Comparison of ENCODE assay signal across 7 cellular contexts in the genomic region with DNA sequence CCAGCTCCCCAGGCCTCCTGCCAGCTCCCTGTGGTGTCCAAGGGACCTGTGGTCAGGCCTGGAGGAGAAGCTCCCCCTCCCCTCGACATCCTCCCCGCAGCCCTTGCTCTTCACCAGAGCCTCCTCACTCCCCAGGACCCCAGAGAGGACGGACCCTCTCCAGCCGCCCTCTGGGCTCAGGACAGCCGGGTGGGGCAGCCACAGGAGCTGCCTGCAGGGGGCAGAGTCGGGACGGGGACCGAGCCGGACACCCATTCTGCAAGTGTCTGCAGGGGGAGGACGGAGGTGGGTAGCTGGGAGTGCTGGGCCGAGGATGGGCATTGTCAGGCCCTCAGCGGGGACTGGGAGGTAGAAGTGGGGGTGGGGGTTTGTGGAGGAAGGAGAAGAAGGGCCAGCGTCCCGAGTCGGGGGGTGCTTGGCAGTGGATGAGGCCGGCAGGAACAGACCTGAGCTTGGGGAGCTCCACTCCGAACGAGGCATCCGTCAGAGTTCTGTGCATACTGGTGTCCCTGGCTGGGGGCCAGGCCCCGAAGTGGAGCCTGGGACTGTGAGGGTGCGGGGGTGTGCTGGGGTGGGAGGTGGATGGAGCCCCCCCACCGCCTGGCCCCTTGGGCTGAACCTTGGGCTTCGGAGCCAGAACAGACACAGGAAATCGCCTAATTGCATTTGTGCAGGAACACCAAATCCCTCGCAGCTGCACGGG. TPM values are rescaled to one million over a fixed set of nuclear protein-coding genes. Genes with fewer than 3 reads are reported as not detected.
DNase-seq lines count a peak whose midpoint lies in the region; ATAC-seq and TF ChIP-seq lines count a peak whose summit lies in the region.
"Had no signal": no experiment of that assay in that cellular context is flagged by ENCODE, and none has a peak within 500 bp of the region (broad histone marks: within the 10 kb centered on the region; RNA-seq: fewer than 3 reads in every experiment).

No MANE protein-coding gene starts in this region.

- peaks cover 5% of the 10 kb centered on the region for H3K36me3 ChIP-seq in CD4-positive, CD25-positive, alpha-beta regulatory T cell (ENCODE audit: control insufficient read depth, insufficient read depth, low read length)
- H3K36me3 ChIP-seq in OCI-LY3 (replicated peaks; ENCODE audit: low read depth, low read length) (peaks cover 8% of the 10 kb centered on the region), left ventricle myocardium inferior (no peaks in the 10 kb centered on the region)

- H3K27ac ChIP-seq in CD4-positive, CD25-positive, alpha-beta regulatory T cell (ENCODE audit: insufficient read depth, low read length, poor library complexity, severe bottlenecking): peak overlapping the region; percentile 14
- no peak overlapping the region for H3K27ac ChIP-seq in OCI-LY3 (ENCODE audit: low read length)
- peak overlapping the region; percentile 97 for H3K27ac ChIP-seq in left ventricle myocardium inferior (replicated peaks)

- no peaks in the 10 kb centered on the region for H3K9me3 Mint-ChIP-seq in CD4-positive, CD25-positive, alpha-beta regulatory T cell

- intact Hi-C loops in left ventricle myocardium inferior (cut with micrococcal nuclease): no loop called here

- H3K4me3 Mint-ChIP-seq in CD4-positive, CD25-positive, alpha-beta regulatory T cell: no peak overlapping the region

- no peaks in the 10 kb centered on the region for H3K9me3 ChIP-seq in CD4-positive, CD25-positive, alpha-beta regulatory T cell (ENCODE audit: control insufficient read depth in 2 of 2, low read length in 2 of 2)
- H3K9me3 ChIP-seq in OCI-LY3 (ENCODE audit: insufficient read depth, low read length) (no peaks in the 10 kb centered on the region), left ventricle myocardium inferior (replicated peaks) (no peaks in the 10 kb centered on the region)

- H3K27me3 Mint-ChIP-seq in CD4-positive, CD25-positive, alpha-beta regulatory T cell: no peaks in the 10 kb centered on the region

- H3K4me2 ChIP-seq in OCI-LY3 (ENCODE audit: low read length): no peak overlapping the region

- H3K27me3 ChIP-seq in CD4-positive, CD25-positive, alpha-beta regulatory T cell (ENCODE audit: control insufficient read depth, insufficient read depth, low read length): no peaks in the 10 kb centered on the region
- H3K27me3 ChIP-seq in OCI-LY3 (ENCODE audit: low read depth, low read length): no peaks in the 10 kb centered on the region
- no peaks in the 10 kb centered on the region for H3K27me3 ChIP-seq in left ventricle myocardium inferior (ENCODE audit: low read depth)

- peaks cover 44% of the 10 kb centered on the region for H3K4me1 ChIP-seq in CD4-positive, CD25-positive, alpha-beta regulatory T cell (ENCODE audit: control insufficient read depth, insufficient read depth, low read length, poor library complexity, severe bottlenecking)
- no peaks in the 10 kb centered on the region for H3K4me1 ChIP-seq in OCI-LY3 (ENCODE audit: low read length)
- peaks cover 69% of the 10 kb centered on the region for H3K4me1 ChIP-seq in left ventricle myocardium inferior

- peak overlapping the region in 1 of 3 donors; percentile 46 for H3K27ac Mint-ChIP-seq in CD4-positive, CD25-positive, alpha-beta regulatory T cell

- peak; percentile 50 for TF ChIP-seq CTCF in OCI-LY3 (IDR thresholded peaks at IDR 0.05; ENCODE audit: low read depth, low read length)
- peak; percentile 68 for TF ChIP-seq CTCF in left ventricle myocardium inferior (IDR thresholded peaks at IDR 0.05; ENCODE audit: borderline replicate concordance)

- no peak overlapping the region for H3K4me3 ChIP-seq in CD4-positive, CD25-positive, alpha-beta regulatory T cell (ENCODE audit: low read depth, low read length)
- no peak overlapping the region for H3K4me3 ChIP-seq in OCI-LY3 (ENCODE audit: low read length)
- peak overlapping the region; percentile 50 for H3K4me3 ChIP-seq in left ventricle myocardium inferior

- no peak overlapping the region for H2AFZ ChIP-seq in OCI-LY3 (ENCODE audit: low read depth, low read length)

- no peak for ATAC-seq in CD4-positive, CD25-positive, alpha-beta regulatory T cell (ENCODE audit: low read depth in 2 of 2)

- H3K9ac ChIP-seq in OCI-LY3 (ENCODE audit: low read length): no peak overlapping the region

- peaks cover 0 to 52% (median 8%) of the 10 kb centered on the region in 4 donors for H3K4me1 Mint-ChIP-seq in CD4-positive, CD25-positive, alpha-beta regulatory T cell

- H3K79me2 ChIP-seq in OCI-LY3 (ENCODE audit: low read length): peaks cover 1% of the 10 kb centered on the region; the same call in 1 of the 2 replicates

- DNase-seq in CD4-positive, CD25-positive, alpha-beta regulatory T cell: no peak
- DNase-seq in left ventricle myocardium inferior (peak; percentile 85), HPDE6-E6E7 (ENCODE audit: extremely low spot score) (no peak), foreskin melanocyte (no peak)
- no peak for DNase-seq in activated CD4-positive, CD25-positive, alpha-beta regulatory T cell (lab: John Stamatoyannopoulos, UW)

- H3K36me3 Mint-ChIP-seq in CD4-positive, CD25-positive, alpha-beta regulatory T cell: no peaks in the 10 kb centered on the region

- peaks cover 97% of the 10 kb centered on the region for H4K20me1 ChIP-seq in OCI-LY3 (ENCODE audit: insufficient read depth, low read length)

RNA-seq across cellular contexts. Expression of gene PRR33, which starts 15.2 kb away (rescaled TPM):
- total RNA-seq in CD4-positive, CD25-positive, alpha-beta regulatory T cell: not detected
- polyA plus RNA-seq in CD4-positive, CD25-positive, alpha-beta regulatory T cell: under 1 TPM in 3 of 4 donors, not detected in 1; 0.06 to 0.09 (median 0.08) TPM
- 2.4 TPM for total RNA-seq in left ventricle myocardium inferior
- total RNA-seq: HT1080 had no signal

RNA-seq across cellular contexts. Expression of gene LSP1, which starts 23.6 kb away (rescaled TPM):
- 453 TPM for total RNA-seq in CD4-positive, CD25-positive, alpha-beta regulatory T cell
- polyA plus RNA-seq in CD4-positive, CD25-positive, alpha-beta regulatory T cell: 100 to 1,000 TPM; 381 to 514 (median 444) TPM
- 19.7 TPM for total RNA-seq in left ventricle myocardium inferior

RNA-seq across cellular contexts. Expression of gene TNNI2, which starts 37.7 kb away (rescaled TPM):
- not detected for total RNA-seq in CD4-positive, CD25-positive, alpha-beta regulatory T cell
- not detected for polyA plus RNA-seq in CD4-positive, CD25-positive, alpha-beta regulatory T cell
- not detected for total RNA-seq in left ventricle myocardium inferior
- total RNA-seq: HT1080 had no signal

RNA-seq across cellular contexts. Expression of gene SYT8, which starts 41.7 kb away (rescaled TPM):
- not detected for total RNA-seq in CD4-positive, CD25-positive, alpha-beta regulatory T cell
- polyA plus RNA-seq in CD4-positive, CD25-positive, alpha-beta regulatory T cell: not detected
- not detected for total RNA-seq in left ventricle myocardium inferior
- total RNA-seq: HT1080 had no signal

RNA-seq across cellular contexts. Expression of gene TNNT3, which starts 43.0 kb away (rescaled TPM):
- total RNA-seq in CD4-positive, CD25-positive, alpha-beta regulatory T cell: 19.4 TPM
- polyA plus RNA-seq in CD4-positive, CD25-positive, alpha-beta regulatory T cell: 1 to 10 TPM in 1 of 4 donors, not detected in 3; 1.6 TPM
- total RNA-seq in left ventricle myocardium inferior: 30.7 TPM
- total RNA-seq: HT1080 had no signal

Comparison
In these comparisons a context has a peak if more than half of its experiments do, and no peak if none do; other contexts are left out.
1. RNA of gene LSP1, which starts 23.6 kb away (total RNA-seq): 453 TPM in CD4-positive, CD25-positive, alpha-beta regulatory T cell (single experiment); 19.7 TPM in left ventricle myocardium inferior (single experiment); every median in the first group is over 10 times any median in the second.